Comparison of ENCODE assay signal across 27 cellular contexts in the genomic region with DNA sequence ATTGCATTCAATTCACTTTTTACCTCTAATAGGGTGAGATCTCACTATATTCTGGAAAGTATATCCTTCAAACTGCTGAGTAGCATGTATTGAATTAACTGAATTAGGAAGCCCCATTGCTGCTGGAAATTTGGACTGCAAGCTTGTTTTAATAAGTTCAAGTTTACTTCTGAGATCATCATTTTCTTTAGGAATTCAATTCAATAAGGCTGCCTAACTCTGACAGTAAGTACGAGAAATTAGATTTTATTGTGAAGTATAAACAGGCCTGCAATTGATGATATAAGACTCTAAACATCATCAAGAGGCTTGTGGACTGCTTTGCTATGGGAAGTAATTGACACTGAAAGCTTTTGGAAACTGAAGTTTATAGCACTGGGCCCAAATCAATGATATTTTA.
"Had no signal": no experiment of that assay in that cellular context is flagged by ENCODE, and none has a peak within 500 bp of the region (broad histone marks: within the 10 kb centered on the region; RNA-seq: fewer than 3 reads in every experiment).

No MANE protein-coding gene starts in this region.

- H3K27me3 Mint-ChIP-seq: activated naive CD8-positive, alpha-beta T cell treated with anti-CD3 and anti-CD28 coated beads for 36 hours; stimulated activated naive CD8-positive, alpha-beta T cell treated with anti-CD3 and anti-CD28 coated beads, Interleukin-15, Interleukin-2, amounts not matched to agents 100 ng/mL and 50 ng/mL, for 24 hours had no signal

- H3K27me3 ChIP-seq: adrenal gland, ascending aorta, left lung, pancreas, uterus had no signal

- H3K27ac ChIP-seq: adrenal gland, ascending aorta, pancreas, prostate gland, uterus, WERI-Rb-1 had no signal

- H3K4me1 Mint-ChIP-seq: mesothelial cell of epicardium; stimulated activated effector memory CD8-positive, alpha-beta T cell treated with anti-CD3 and anti-CD28 coated beads, Interleukin-12 subunit alpha, Interleukin-12 subunit beta, amount 100 ng/mL, for 72 hours had no signal

- H3K4me1 ChIP-seq: ascending aorta, pancreas, prostate gland, uterus had no signal

- H3K36me3 Mint-ChIP-seq: activated naive CD8-positive, alpha-beta T cell treated with anti-CD3 and anti-CD28 coated beads for 36 hours; naive thymus-derived CD4-positive, alpha-beta T cell; stimulated activated effector memory CD8-positive, alpha-beta T cell treated with anti-CD3 and anti-CD28 coated beads, Interleukin-12 subunit alpha, Interleukin-12 subunit beta, amount 100 ng/mL, for 72 hours; type B pancreatic cell had no signal

- ATAC-seq: activated CD4-positive, CD25-positive, alpha-beta regulatory T cell treated with anti-CD3 and anti-CD28 coated beads, Interleukin-2, amount 50 U/mL, for 24 hours; esophagus mucosa; naive thymus-derived CD4-positive, alpha-beta T cell; stimulated activated effector memory CD8-positive, alpha-beta T cell treated with anti-CD3 and anti-CD28 coated beads, Interleukin-12 subunit alpha, Interleukin-12 subunit beta, amount 100 ng/mL, for 72 hours had no signal

- H3K4me3 ChIP-seq: adrenal gland, ascending aorta, left lung, pancreas, prostate gland, uterus had no signal

- H3K9me3 ChIP-seq: adrenal gland, ascending aorta, left lung, prostate gland, uterus had no signal

- H3K36me3 ChIP-seq: adrenal gland, ascending aorta, left lung, pancreas, prostate gland, uterus, WERI-Rb-1 had no signal

- DNase-seq: activated CD4-positive, alpha-beta T cell treated with anti-CD3 and anti-CD28 coated beads for 48 hours; activated CD4-positive, alpha-beta T cell treated with anti-CD3 and anti-CD28 coated beads, Interleukin-2, amount 50 U/mL, for 48 hours; activated CD8-positive, alpha-beta memory T cell treated with anti-CD3 and anti-CD28 coated beads for 24 hours; activated effector memory CD4-positive, alpha-beta T cell treated with Interleukin-2 at 50 U/mL for 16 hours; activated naive CD4-positive, alpha-beta T cell treated with Interleukin-2 at 50 U/mL for 16 hours; activated naive CD8-positive, alpha-beta T cell treated with anti-CD3 and anti-CD28 coated beads for 36 hours; central memory CD4-positive, alpha-beta T cell; endodermal cell; left lung; naive thymus-derived CD4-positive, alpha-beta T cell; pancreas; retina; stimulated activated CD4-positive, alpha-beta T cell treated with anti-CD3 and anti-CD28 coated beads, Interleukin-4, amount 100 ng/mL, for 1 hour; substantia nigra; T-helper 9 cell; uterus; WERI-Rb-1 had no signal

- H3K27ac Mint-ChIP-seq: activated naive CD8-positive, alpha-beta T cell treated with anti-CD3 and anti-CD28 coated beads for 36 hours; endodermal cell; mesothelial cell of epicardium; naive thymus-derived CD4-positive, alpha-beta T cell; stimulated activated effector memory CD8-positive, alpha-beta T cell treated with anti-CD3 and anti-CD28 coated beads, Interleukin-12 subunit alpha, Interleukin-12 subunit beta, amount 100 ng/mL, for 72 hours; stimulated activated naive CD8-positive, alpha-beta T cell treated with anti-CD3 and anti-CD28 coated beads, Interleukin-15, Interleukin-2, amounts not matched to agents 100 ng/mL and 50 ng/mL, for 24 hours; T-helper 1 cell treated with Interleukin-12 subunit alpha and Interleukin-12 subunit beta and Interleukin-4 antibody, amounts not matched to agents 30 μg/mL and 1 μg/mL, for 36 hours; type B pancreatic cell had no signal

- H3K4me3 Mint-ChIP-seq: activated naive CD8-positive, alpha-beta T cell treated with anti-CD3 and anti-CD28 coated beads for 36 hours; endodermal cell; mesothelial cell of epicardium; naive thymus-derived CD4-positive, alpha-beta T cell; stimulated activated effector memory CD8-positive, alpha-beta T cell treated with anti-CD3 and anti-CD28 coated beads, Interleukin-12 subunit alpha, Interleukin-12 subunit beta, amount 100 ng/mL, for 72 hours; stimulated activated naive CD8-positive, alpha-beta T cell treated with anti-CD3 and anti-CD28 coated beads, Interleukin-15, Interleukin-2, amounts not matched to agents 100 ng/mL and 50 ng/mL, for 24 hours; T-helper 1 cell treated with Interleukin-12 subunit alpha and Interleukin-12 subunit beta and Interleukin-4 antibody, amounts not matched to agents 30 μg/mL and 1 μg/mL, for 36 hours; type B pancreatic cell had no signal

- H3K9me3 Mint-ChIP-seq: activated naive CD8-positive, alpha-beta T cell treated with anti-CD3 and anti-CD28 coated beads for 36 hours; endodermal cell; naive thymus-derived CD4-positive, alpha-beta T cell; stimulated activated effector memory CD8-positive, alpha-beta T cell treated with anti-CD3 and anti-CD28 coated beads, Interleukin-12 subunit alpha, Interleukin-12 subunit beta, amount 100 ng/mL, for 72 hours; stimulated activated naive CD8-positive, alpha-beta T cell treated with anti-CD3 and anti-CD28 coated beads, Interleukin-15, Interleukin-2, amounts not matched to agents 100 ng/mL and 50 ng/mL, for 24 hours; T-helper 1 cell treated with Interleukin-12 subunit alpha and Interleukin-12 subunit beta and Interleukin-4 antibody, amounts not matched to agents 30 μg/mL and 1 μg/mL, for 36 hours; type B pancreatic cell had no signal
